9 cellular contexts compared by ENCODE assay signal in the genomic region with DNA sequence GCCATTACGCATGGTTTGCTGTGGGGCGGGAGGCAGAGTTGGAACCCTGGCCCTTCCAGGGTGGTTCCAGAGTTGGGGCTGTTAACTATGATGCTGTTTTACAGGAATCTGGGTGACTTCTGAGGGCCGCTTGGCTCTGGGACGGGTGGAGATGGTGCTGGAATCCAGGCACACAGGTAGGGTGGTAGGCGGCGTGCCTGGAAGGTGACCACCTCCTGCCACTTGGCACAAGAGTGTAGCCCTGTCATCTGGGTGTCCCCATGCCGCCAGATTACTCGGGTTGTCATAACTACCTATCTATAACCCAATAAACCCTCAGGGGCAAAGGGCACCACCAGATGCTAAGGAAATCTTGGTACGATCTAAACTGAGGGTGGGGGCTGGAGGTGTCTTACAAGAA. TPM values are rescaled to one million over a fixed set of nuclear protein-coding genes. Genes with fewer than 3 reads are reported as not detected.
DNase-seq lines count a peak whose midpoint lies in the region; ATAC-seq and TF ChIP-seq lines count a peak whose summit lies in the region.
"Had no signal": no experiment of that assay in that cellular context is flagged by ENCODE, and none has a peak within 500 bp of the region (broad histone marks: within the 10 kb centered on the region; RNA-seq: fewer than 3 reads in every experiment).

No MANE protein-coding gene starts in this region.

- no peak for TF ChIP-seq CTCF in KMS-11 (conservative IDR thresholded peaks at IDR 0.05; ENCODE audit: low read depth, low read length)
- no peak for TF ChIP-seq CTCF in cardiac fibroblast (IDR thresholded peaks at IDR 0.05; ENCODE audit: low read depth, low read length)

- H3K4me3 Mint-ChIP-seq in naive B cell, result peak overlapping the region; percentile 86 to 94 (median 90)

- peaks cover 0 to under 1% (median 0%) of the 10 kb centered on the region in 3 donors for H3K27me3 Mint-ChIP-seq in naive B cell

- H3K27ac Mint-ChIP-seq in naive B cell, result peak overlapping the region in 5 of 6 donors; percentile 54 to 92 (median 91)

- ATAC-seq in naive B cell (ENCODE audit: low read depth in 2 of 2) (no peak), GM19463 (IDR thresholded peaks at IDR 0.05; ENCODE audit: unreplicated experiment) (no peak), HG03025 (IDR thresholded peaks at IDR 0.05; ENCODE audit: low FRiP score, unreplicated experiment) (no peak)

- H3K9me3 ChIP-seq in BLaER1, result no peaks in the 10 kb centered on the region

- H3K4me2 ChIP-seq in BLaER1, result peak overlapping the region; percentile 96
- H3K4me2 ChIP-seq in KMS-11, result peak overlapping the region; percentile 91

- peaks cover 32 to 55% (median 48%) of the 10 kb centered on the region in 3 donors for H3K4me1 Mint-ChIP-seq in naive B cell

- H3K4me1 ChIP-seq in BLaER1, result peaks cover 63% of the 10 kb centered on the region
- peaks cover 34% of the 10 kb centered on the region for H3K4me1 ChIP-seq in KMS-11 (ENCODE audit: low read depth, poor library complexity, severe bottlenecking)

- peak overlapping the region; percentile 96; the same call in 1 of the 2 replicates for H3K27ac ChIP-seq in BLaER1
- H3K27ac ChIP-seq in KMS-11, result no peak overlapping the region

- no peaks in the 10 kb centered on the region for H3K9me3 Mint-ChIP-seq in naive B cell

- peaks cover 58% of the 10 kb centered on the region for H3K79me2 ChIP-seq in KMS-11 (ENCODE audit: insufficient read depth, low read depth)

- DNase-seq in cardiac fibroblast (ENCODE audit: low read depth in 2 of 2) (no peak), naive B cell (no peak), RKO (ENCODE audit: low spot score) (no peak), CD1c-positive myeloid dendritic cell (ENCODE audit: extremely low spot score) (no peak)
- DNase-seq: SHP77 treated with DMSO at 0.1 percent for 48 hours had no signal

- H3K27me3 ChIP-seq in BLaER1, result no peaks in the 10 kb centered on the region
- H3K27me3 ChIP-seq in KMS-11 (ENCODE audit: insufficient read depth, low read depth), result no peaks in the 10 kb centered on the region

- peaks cover 17% of the 10 kb centered on the region for H3K36me3 ChIP-seq in BLaER1
- H3K36me3 ChIP-seq in KMS-11 (ENCODE audit: insufficient read depth), result no peaks in the 10 kb centered on the region

- no peaks in the 10 kb centered on the region for H3K36me3 Mint-ChIP-seq in naive B cell

- H2AFZ ChIP-seq in KMS-11 (ENCODE audit: low read depth), result no peak overlapping the region

- H4K20me1 ChIP-seq in BLaER1, result peaks cover 59% of the 10 kb centered on the region
- H4K20me1 ChIP-seq in KMS-11 (ENCODE audit: insufficient read depth), result no peaks in the 10 kb centered on the region

- H3K9ac ChIP-seq in BLaER1 (peak overlapping the region; percentile 96), KMS-11 (no peak overlapping the region; the same call in 1 of the 2 replicates)

- peak overlapping the region; percentile 98 for H3K4me3 ChIP-seq in BLaER1
- H3K4me3 ChIP-seq in KMS-11 (IDR thresholded peaks at IDR 0.05; ENCODE audit: insufficient read depth, low read depth, low read length), result no peak overlapping the region
- peak overlapping the region; percentile 80 to 99 for H3K4me3 ChIP-seq in cardiac fibroblast (replicated peaks in 1 of 2; ENCODE audit: low read depth in 2 of 2, low read length in 2 of 2)

RNA-seq across cellular contexts. Expression of gene CARS1, which starts 1.3 kb away (rescaled TPM):
- polyA plus RNA-seq in naive B cell (ENCODE audit: low read depth in 6 of 6), result 10 to 100 TPM; 18.8 to 32.7 (median 27.2) TPM
